ENCODE assay signal across 8 cellular contexts in the genomic region with DNA sequence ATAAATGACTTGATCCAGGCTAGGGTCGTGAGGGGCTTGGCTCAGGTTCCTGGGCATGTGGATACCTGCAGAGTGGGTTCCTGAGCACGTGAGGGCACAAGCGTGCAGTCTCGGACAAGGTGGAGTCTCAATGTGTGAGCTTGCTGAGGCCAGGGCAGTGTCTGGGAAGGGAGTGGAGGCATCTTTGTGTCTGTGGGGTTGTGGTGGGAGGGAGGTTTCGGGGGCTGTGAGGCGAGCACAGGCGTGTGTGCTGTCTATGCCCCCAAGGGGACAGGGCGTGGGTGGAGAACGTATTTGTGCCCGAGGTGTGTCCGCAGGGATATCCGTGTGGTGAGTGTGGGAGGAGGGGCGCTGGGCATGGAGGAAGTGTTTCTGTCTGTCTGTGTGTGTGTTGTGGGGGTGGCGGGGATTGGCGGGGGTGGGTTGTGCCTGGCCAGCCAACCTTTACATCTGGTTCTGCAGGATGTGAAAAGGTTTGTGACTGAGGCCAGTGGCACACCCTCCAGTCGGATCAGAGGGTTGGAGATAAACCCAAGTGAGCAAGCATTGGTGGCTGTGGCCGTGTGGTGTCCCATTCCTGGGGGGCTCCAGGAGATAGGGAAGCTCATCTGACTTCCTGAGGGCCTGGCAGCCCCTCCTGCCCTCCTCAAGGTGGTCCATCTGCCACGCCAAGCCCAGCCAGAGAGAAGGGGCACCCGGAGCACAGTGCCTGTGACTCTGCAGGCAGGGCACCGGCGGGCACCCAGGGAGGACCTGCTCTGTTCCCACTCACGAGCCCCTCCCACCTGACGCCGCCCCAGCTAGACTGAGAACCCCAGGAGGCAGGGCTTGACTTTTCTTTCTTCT. TPM values are rescaled to one million over a fixed set of nuclear protein-coding genes. Genes with fewer than 3 reads are reported as not detected.
A peak's percentile ranks its signal among the peaks of the same experiment; 100 is the strongest.
DNase-seq lines count a peak whose midpoint lies in the region; ATAC-seq and TF ChIP-seq lines count a peak whose summit lies in the region.

No MANE protein-coding gene starts in this region.

- WGBS in gastroesophageal sphincter (ENCODE audit: low coverage in 1 of 2), 2 donors, result 43 to 64% methylated on average over 4 to 6 of the region's 24 CpGs

- TF ChIP-seq CTCF in gastroesophageal sphincter (IDR thresholded peaks at IDR 0.05) (no peak), gastrocnemius medialis (IDR thresholded peaks at IDR 0.05 in 4 of 5, conservative IDR thresholded peaks at IDR 0.05 in 1 of 5) (no peak)

- H3K9me3 ChIP-seq in T-helper 17 cell (ENCODE audit: control insufficient read depth, low read length, poor library complexity, severe bottlenecking), result no peaks in the 10 kb centered on the region
- peaks cover 0 to 5% (median 0%) of the 10 kb centered on the region in 3 donors for H3K9me3 ChIP-seq in gastroesophageal sphincter
- no peaks in the 10 kb centered on the region for H3K9me3 ChIP-seq in gastrocnemius medialis

- ATAC-seq in HG02759 (IDR thresholded peaks at IDR 0.05; ENCODE audit: unreplicated experiment) (peak; percentile 48), T-helper 17 cell (peak; percentile 6), gastroesophageal sphincter (peak; percentile 27), gastrocnemius medialis (peak in 1 of 2 donors; percentile 3), GM21390 (IDR thresholded peaks at IDR 0.05; ENCODE audit: unreplicated experiment) (no peak)

- in situ Hi-C loops in gastrocnemius medialis (cut with MboI; ENCODE audit: low sequenced_read_pairs in 4 of 4), result loop anchor here in 1 of 4 donors (10.0 kb wide), 1 partner anchor 315 kb away; no protein-coding TSS in a partner anchor

- intact Hi-C loops in gastrocnemius medialis (cut with DNase I; ENCODE audit: low total_unique reads), result no loop called here

- H3K4me3 ChIP-seq in gastroesophageal sphincter (no peak overlapping the region), gastrocnemius medialis (no peak overlapping the region)

- no peaks in the 10 kb centered on the region for H3K27me3 Mint-ChIP-seq in T-helper 17 cell

- DNase-seq in Daoy (ENCODE audit: low read depth) (peak; percentile 54), T-helper 17 cell (no peak), gastrocnemius medialis (no peak), AG20443 (ENCODE audit: low spot score) (no peak), iPS-NIHi11 (ENCODE audit: low spot score) (no peak)

- no peak for TF ChIP-seq EP300 in gastroesophageal sphincter (IDR thresholded peaks at IDR 0.05)

- H3K36me3 ChIP-seq in gastroesophageal sphincter (no peaks in the 10 kb centered on the region), gastrocnemius medialis (no peaks in the 10 kb centered on the region)

- peak overlapping the region in 3 of 4 donors; percentile 14 to 67 (median 41) for H3K27ac ChIP-seq in gastroesophageal sphincter
- H3K27ac ChIP-seq in gastrocnemius medialis, result peak overlapping the region in 3 of 4 donors; percentile 51 to 60 (median 53)

- H3K4me1 ChIP-seq in gastroesophageal sphincter (peaks cover 0 to 27% (median 4%) of the 10 kb centered on the region in 3 donors), gastrocnemius medialis (peaks cover 0 to 10% of the 10 kb centered on the region in 2 donors)

- H3K27me3 ChIP-seq in gastroesophageal sphincter (no peaks in the 10 kb centered on the region), gastrocnemius medialis (no peaks in the 10 kb centered on the region)

- H3K36me3 Mint-ChIP-seq in T-helper 17 cell (ENCODE audit: low read depth), result peaks cover 3% of the 10 kb centered on the region

- peaks cover 52% of the 10 kb centered on the region for H3K4me1 Mint-ChIP-seq in T-helper 17 cell

- H3K4me3 Mint-ChIP-seq in T-helper 17 cell, result peak overlapping the region; percentile 91

- H3K27ac Mint-ChIP-seq in T-helper 17 cell, result peak overlapping the region; percentile 100

- TF ChIP-seq POLR2A in gastroesophageal sphincter (IDR thresholded peaks at IDR 0.05) (no peak), gastrocnemius medialis (IDR thresholded peaks at IDR 0.05) (no peak)

RNA-seq across cellular contexts. Expression of gene ZFP36L2, which starts 57.1 kb away (rescaled TPM):
- 2.3 and 4.1 TPM in 2 replicates for total RNA-seq in Daoy (2014; rRNA removed; shearing (Covaris generic))
- total RNA-seq in T-helper 17 cell, result 100 to 1,000 TPM; 501 to 627 TPM
- 10 to 100 TPM; 50.9 to 83.2 (median 73.4) TPM for total RNA-seq in gastroesophageal sphincter
- total RNA-seq in gastrocnemius medialis, result 10 to 100 TPM; 15.5 to 58.6 (median 44.8) TPM

Comparison
In these comparisons a context has a peak if more than half of its experiments do, and no peak if none do; other contexts are left out.
1. RNA of gene ZFP36L2, which starts 57.1 kb away (total RNA-seq): 501 to 627 TPM in T-helper 17 cell; 50.9 to 83.2 TPM in gastroesophageal sphincter, 15.5 to 58.6 TPM in gastrocnemius medialis and 2.3 to 4.1 TPM in Daoy; every median in the first group is over 4 times any median in the second.